In the genomic region with DNA sequence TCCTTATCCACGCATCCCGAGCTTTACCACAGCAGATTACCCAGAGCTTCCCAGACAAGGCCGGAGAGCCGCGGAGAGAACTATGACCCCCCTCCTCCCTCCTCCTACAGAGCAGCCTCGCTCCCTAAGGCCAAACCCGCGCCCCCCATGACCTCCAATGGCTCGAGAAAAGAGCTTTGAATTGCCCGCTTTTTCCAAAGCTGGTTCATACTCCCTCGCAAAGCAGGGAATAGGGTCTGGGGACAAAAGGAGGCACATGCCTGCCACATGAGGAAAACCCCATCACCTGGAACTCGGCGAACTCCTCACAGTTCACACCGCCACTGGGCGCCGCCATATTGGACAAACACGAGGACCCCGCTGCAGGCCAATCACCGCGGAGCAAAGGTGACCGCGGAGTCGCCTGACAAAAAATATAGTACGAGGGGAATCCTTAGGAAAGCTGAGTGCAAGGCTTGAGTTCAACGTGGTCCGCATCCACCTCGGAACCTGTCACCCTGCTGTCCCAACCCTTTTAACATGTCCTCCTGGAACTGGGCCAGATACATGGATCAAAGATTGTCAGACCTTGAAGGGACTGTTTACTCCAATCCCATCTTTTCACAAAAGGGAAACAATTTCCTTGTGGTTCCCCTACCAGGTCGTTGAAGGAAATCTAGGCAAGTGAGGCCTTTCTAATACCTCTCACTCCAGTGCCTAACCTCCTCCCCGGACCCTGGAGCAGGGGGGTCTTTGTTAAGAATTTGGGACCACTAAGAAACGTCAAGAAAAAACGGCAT, we compare ENCODE assay signal across 8 cellular contexts. TPM values are rescaled to one million over a fixed set of nuclear protein-coding genes. Genes with fewer than 3 reads are reported as not detected.
DNase-seq lines count a peak whose midpoint lies in the region; ATAC-seq, FAIRE-seq and TF ChIP-seq lines count a peak whose summit lies in the region.

A gene (minus strand): TSS at position 344 of the 779 bp plus-strand sequence. CDS start 7 bp downstream, at position 337.

- H3K14ac ChIP-seq in neuronal stem cell (ENCODE audit: low read length): no peak within 1 kb of the TSS

- H3K36me3 ChIP-seq in DND-41 (ENCODE audit: insufficient read depth, low read length): peaks cover 13% of the 10 kb centered on the region; the same call in 1 of the 2 replicates
- H3K36me3 ChIP-seq in HAP-1 (replicated peaks): no peaks in the 10 kb centered on the region
- peaks cover 20% of the 10 kb centered on the region; the same call in 1 of the 2 replicates for H3K36me3 ChIP-seq in SK-N-MC (ENCODE audit: insufficient read depth, low read length)
- peaks cover 0 to 17% of the 10 kb centered on the region in 2 donors for H3K36me3 ChIP-seq in neuronal stem cell (replicated peaks in 1 of 2; ENCODE audit: control insufficient read depth in 2 of 2, insufficient read depth in 2 of 2, low read length in 2 of 2)

- H3K79me1 ChIP-seq in neuronal stem cell (ENCODE audit: low read depth, low read length): no peaks in the 10 kb centered on the region

- H3K27me3 ChIP-seq in DND-41 (ENCODE audit: insufficient read depth, low read length, poor library complexity) (no peaks in the 10 kb centered on the region), HAP-1 (ENCODE audit: low read depth) (no peaks in the 10 kb centered on the region), neuronal stem cell (ENCODE audit: control insufficient read depth in 3 of 3, insufficient read depth in 3 of 3, low read depth in 1 of 3, low read length in 3 of 3) (peaks cover 0 to 2% (median 0%) of the 10 kb centered on the region in 3 experiments)

- peak within 1 kb of the TSS; percentile 59 for H2BK5ac ChIP-seq in neuronal stem cell (ENCODE audit: low read length)

- no peak within 1 kb of the TSS for H4K8ac ChIP-seq in neuronal stem cell (ENCODE audit: low read depth, low read length)

- intact Hi-C loops in activated naive CD4-positive, alpha-beta T cell treated with anti-CD3 and anti-CD28 coated beads for 36 hours (cut with micrococcal nuclease): loop anchor here (1.0 to 5.0 kb wide), 4 partner anchors 18 to 818 kb away; a partner anchor contains a TSS

- peak within 1 kb of the TSS; percentile 75 for H3K27ac ChIP-seq in DND-41 (ENCODE audit: low read length)
- H3K27ac ChIP-seq in SK-N-MC: peak within 1 kb of the TSS; percentile 60; the same call in 1 of the 2 replicates
- H3K27ac ChIP-seq in neuronal stem cell (replicated peaks; ENCODE audit: low read length): peak within 1 kb of the TSS; percentile 57

- H3K9me3 ChIP-seq in DND-41 (ENCODE audit: insufficient read depth, low read length, severe bottlenecking) (no peaks in the 10 kb centered on the region), HAP-1 (no peaks in the 10 kb centered on the region), SK-N-MC (ENCODE audit: low read depth, low read length) (no peaks in the 10 kb centered on the region), neuronal stem cell (replicated peaks in 1 of 2; ENCODE audit: control insufficient read depth in 2 of 2, insufficient read depth in 1 of 2, low read depth in 1 of 2, low read length in 2 of 2) (no peaks in the 10 kb centered on the region)

- peak within 1 kb of the TSS; percentile 93 for H3K27ac Mint-ChIP-seq in activated naive CD4-positive, alpha-beta T cell treated with anti-CD3 and anti-CD28 coated beads for 36 hours

- CTCF ChIA-PET in activated naive CD4-positive, alpha-beta T cell treated with anti-CD3 and anti-CD28 coated beads for 36 hours (lab: Charles Lee): interaction anchor here (1.0 to 1.6 kb wide), 5 partner anchors 9 to 296 kb away, joined by 3 to 6 read pairs (median 5); no protein-coding TSS in a partner anchor

- H2AK5ac ChIP-seq in neuronal stem cell (ENCODE audit: low read depth, low read length): no peak within 1 kb of the TSS

- no peak within 1 kb of the TSS for H2BK120ac ChIP-seq in neuronal stem cell (ENCODE audit: low read depth, low read length)

- H2AFZ ChIP-seq in DND-41 (ENCODE audit: low read depth, low read length): peak within 1 kb of the TSS; percentile 88
- H2AFZ ChIP-seq in neuronal stem cell (ENCODE audit: low read length): peak within 1 kb of the TSS; percentile 98

- DNase-seq in DND-41 (peak; percentile 92), HAP-1 (ENCODE audit: low spot score in 2 of 2) (peak; percentile 84 to 95), NCI-H1048 (lab: John Stamatoyannopoulos, UW) (peak; percentile 66), SK-N-MC (ENCODE audit: low read depth, low spot score) (no peak), frontal cortex (ENCODE audit: low spot score in 2 of 2) (peak; percentile 58 to 70), neuronal stem cell (ENCODE audit: low spot score) (peak; percentile 80)
- peak; percentile 94 for DNase-seq in activated naive CD4-positive, alpha-beta T cell treated with anti-CD3 and anti-CD28 coated beads for 36 hours

- H4K20me1 ChIP-seq in DND-41 (ENCODE audit: insufficient read depth, low read length): no peaks in the 10 kb centered on the region

- no peak within 1 kb of the TSS for H4K91ac ChIP-seq in neuronal stem cell (ENCODE audit: low read depth, low read length, poor library complexity)

- TF ChIP-seq CTCF in DND-41 (IDR thresholded peaks at IDR 0.05; ENCODE audit: borderline replicate concordance, extremely low read depth, low read length, poor library complexity, severe bottlenecking) (no peak), subcutaneous adipose tissue (IDR thresholded peaks at IDR 0.05; ENCODE audit: low read depth) (no peak)

- peak within 1 kb of the TSS; percentile 99 for H3K23ac ChIP-seq in neuronal stem cell (ENCODE audit: low read depth, low read length, poor library complexity)

- H3K4me1 ChIP-seq in DND-41 (ENCODE audit: insufficient read depth, low read length) (peaks cover 85% of the 10 kb centered on the region), HAP-1 (peaks cover 15% of the 10 kb centered on the region), neuronal stem cell (ENCODE audit: control insufficient read depth in 2 of 2, insufficient read depth in 1 of 2, low read depth in 1 of 2, low read length in 2 of 2) (peaks cover 3 to 6% of the 10 kb centered on the region in 2 donors)

- H3K4ac ChIP-seq in neuronal stem cell (ENCODE audit: low read length): no peak within 1 kb of the TSS

- no peak within 1 kb of the TSS for H2BK12ac ChIP-seq in neuronal stem cell (ENCODE audit: low read length)

- H3K79me2 ChIP-seq in DND-41 (ENCODE audit: insufficient read depth, low read length): peaks cover 98% of the 10 kb centered on the region

- no peaks in the 10 kb centered on the region for H3K27me3 Mint-ChIP-seq in activated naive CD4-positive, alpha-beta T cell treated with anti-CD3 and anti-CD28 coated beads for 36 hours (ENCODE audit: low read depth)

- H3K36me3 Mint-ChIP-seq in activated naive CD4-positive, alpha-beta T cell treated with anti-CD3 and anti-CD28 coated beads for 36 hours (ENCODE audit: low read depth): peaks cover 9% of the 10 kb centered on the region

- H2BK15ac ChIP-seq in neuronal stem cell (ENCODE audit: low read length): no peak within 1 kb of the TSS

- no peaks in the 10 kb centered on the region for H3K9me3 Mint-ChIP-seq in activated naive CD4-positive, alpha-beta T cell treated with anti-CD3 and anti-CD28 coated beads for 36 hours

- peaks cover 63% of the 10 kb centered on the region for H3K4me1 Mint-ChIP-seq in activated naive CD4-positive, alpha-beta T cell treated with anti-CD3 and anti-CD28 coated beads for 36 hours (ENCODE audit: low read depth)

- H3K4me2 ChIP-seq in DND-41 (ENCODE audit: insufficient read depth, low read length) (peak within 1 kb of the TSS; percentile 74), neuronal stem cell (ENCODE audit: insufficient read depth, low read length, poor library complexity, severe bottlenecking) (peak within 1 kb of the TSS; percentile 79)

- H3K4me3 ChIP-seq in DND-41 (ENCODE audit: low read depth in 1 of 2, low read length in 2 of 2): peak within 1 kb of the TSS; percentile 73 to 83
- H3K4me3 ChIP-seq in HAP-1: peak within 1 kb of the TSS; percentile 64
- peak within 1 kb of the TSS; percentile 92 for H3K4me3 ChIP-seq in SK-N-MC
- H3K4me3 ChIP-seq in neuronal stem cell (ENCODE audit: low read length in 2 of 2): peak within 1 kb of the TSS; percentile 80 to 87

- no CpG with 5 or more reads among the region's 31 CpGs for WGBS in neuronal stem cell (ENCODE audit: extremely low coverage in 2 of 2, insufficient read length in 2 of 2, insufficient replicate concordance in 1 of 2), 2 donors

- H3K18ac ChIP-seq in neuronal stem cell (ENCODE audit: low read length): peak within 1 kb of the TSS; percentile 86

- peak; percentile 70 for ATAC-seq in DND-41 (ENCODE audit: insufficient read depth, low read depth)

- peak within 1 kb of the TSS; percentile 90 for H3K4me3 Mint-ChIP-seq in activated naive CD4-positive, alpha-beta T cell treated with anti-CD3 and anti-CD28 coated beads for 36 hours

- H3K9ac ChIP-seq in DND-41 (ENCODE audit: low read depth, low read length) (peak within 1 kb of the TSS; percentile 59), SK-N-MC (ENCODE audit: insufficient read length) (peak within 1 kb of the TSS; percentile 94), neuronal stem cell (ENCODE audit: low read depth, low read length, poor library complexity) (peak within 1 kb of the TSS; percentile 83)

- FAIRE-seq in frontal cortex (lab: Jason Lieb, UNC): no peak

- in situ Hi-C loops in HAP-1 (cut with MboI; ENCODE audit: low sequenced_read_pairs): no loop called here

RNA-seq across cellular contexts. Expression of the gene that starts here (rescaled TPM):
- 10 to 100 TPM; 90.5 to 96.1 TPM for total RNA-seq in activated naive CD4-positive, alpha-beta T cell treated with anti-CD3 and anti-CD28 coated beads for 36 hours
- 24.5 TPM for total RNA-seq in frontal cortex
- 45.6 TPM for polyA plus RNA-seq in neuronal stem cell (2013, experiment 1 of 2)
- 45.7 TPM for polyA plus RNA-seq in neuronal stem cell (2013, experiment 2 of 2)
- total RNA-seq in subcutaneous adipose tissue: 10 to 100 TPM; 10.4 to 20.2 (median 14.4) TPM
